Comparison of ENCODE assay signal across 22 cellular contexts in the genomic region with DNA sequence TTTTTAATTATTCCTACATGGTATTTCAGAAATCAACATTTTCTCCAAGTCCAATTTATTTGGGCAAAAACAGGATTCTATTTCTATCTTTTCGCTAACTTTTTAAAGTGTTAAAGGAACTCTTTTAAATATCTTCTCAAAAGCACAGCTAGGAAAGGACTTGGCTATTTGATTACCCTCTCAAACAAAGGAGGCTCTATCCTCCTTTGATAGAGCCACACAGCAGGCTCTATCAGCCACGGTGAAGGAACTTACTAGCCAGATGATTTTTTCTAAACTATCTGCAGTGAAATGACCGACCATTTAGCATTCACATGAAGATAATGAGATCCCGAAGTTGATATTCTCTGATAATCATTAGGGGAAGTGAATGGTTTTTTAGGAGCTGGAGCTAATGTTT. TPM values are rescaled to one million over a fixed set of nuclear protein-coding genes. Genes with fewer than 3 reads are reported as not detected.
"Had no signal": no experiment of that assay in that cellular context is flagged by ENCODE, and none has a peak within 500 bp of the region (broad histone marks: within the 10 kb centered on the region; RNA-seq: fewer than 3 reads in every experiment).

No MANE protein-coding gene starts in this region.

- H3K4me3 ChIP-seq: hepatocyte, SK-N-MC, stomach, testis had no signal

- H3K4me2 ChIP-seq: hepatocyte had no signal

- H3K27me3 ChIP-seq: brain microvascular endothelial cell, hepatocyte, stomach, testis had no signal

- H3K79me2 ChIP-seq: hepatocyte had no signal

- ATAC-seq: activated CD8-positive, alpha-beta T cell treated with anti-CD3 and anti-CD28 coated beads, Interleukin-2, amount 10 ng/mL, durations not matched to agents 7 days and 5 days; left ventricle myocardium superior; sciatic nerve; stimulated activated memory B cell treated with anti-CD40 and anti-IgM and Interleukin-4, amounts not matched to agents 10 μg/mL and 1 μg/mL and 100 μg/mL, for 72 hours had no signal

- H3K4me1 ChIP-seq: stomach had no signal

- DNase-seq: activated CD4-positive, alpha-beta T cell treated with anti-CD3 and anti-CD28 coated beads, Interleukin-2, amount 10 ng/mL, durations not matched to agents 7 days and 5 days; activated CD4-positive, CD25-positive, alpha-beta regulatory T cell treated with anti-CD3 and anti-CD28 coated beads, Interleukin-2, amount 50 U/mL, for 72 hours; activated CD8-positive, alpha-beta T cell treated with anti-CD3 and anti-CD28 coated beads, Interleukin-2, amount 10 ng/mL, durations not matched to agents 7 days and 5 days; activated gamma-delta T cell treated with Interleukin-2 at 50 U/mL for 16 hours; aorta; brain microvascular endothelial cell; central memory CD4-positive, alpha-beta T cell; glutamatergic neuron; left ventricle myocardium superior; mammary epithelial cell; small intestine; stimulated activated CD4-positive, alpha-beta T cell treated with anti-CD3 and anti-CD28 coated beads, Interleukin-2, amount 100 ng/mL, for 24 hours; stomach; testis; WERI-Rb-1 had no signal

- H3K27ac ChIP-seq: brain microvascular endothelial cell, hepatocyte, SK-N-MC, stomach, testis, WERI-Rb-1 had no signal

RNA-seq across cellular contexts. Expression of gene ANGPTL7, which starts 9.1 kb away (rescaled TPM):
- total RNA-seq: activated CD4-positive, alpha-beta T cell treated with anti-CD3 and anti-CD28 coated beads, Interleukin-2, amount 10 ng/mL, durations not matched to agents 7 days and 5 days; activated CD8-positive, alpha-beta T cell treated with anti-CD3 and anti-CD28 coated beads, Interleukin-2, amount 10 ng/mL, durations not matched to agents 7 days and 5 days; dermis microvascular lymphatic vessel endothelial cell; epithelial cell of proximal tubule; mononuclear cell; testis had no signal
- polyA plus RNA-seq: mammary epithelial cell had no signal
